Comparison of ENCODE assay signal across 8 cellular contexts in the genomic region with DNA sequence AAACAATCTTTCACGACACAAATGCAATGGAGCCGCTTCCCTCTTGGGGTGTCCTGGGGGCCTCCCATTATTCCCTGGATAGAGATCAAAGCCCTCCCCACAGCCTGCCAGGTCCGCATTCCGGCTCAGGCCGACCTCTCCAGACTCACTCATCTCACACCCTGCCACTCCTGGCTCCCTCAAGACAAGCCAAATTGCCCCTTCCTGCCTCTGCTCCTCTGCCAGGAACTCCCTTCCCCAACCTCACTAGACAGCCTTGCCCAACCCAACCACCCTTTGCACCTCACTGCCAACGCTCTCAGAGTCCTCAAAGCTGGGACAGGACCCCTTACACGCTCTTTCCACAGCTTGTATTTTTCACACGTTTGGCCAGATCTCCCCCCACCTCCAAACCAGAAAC. TPM values are rescaled to one million over a fixed set of nuclear protein-coding genes. Genes with fewer than 3 reads are reported as not detected.
DNase-seq lines count a peak whose midpoint lies in the region; ATAC-seq and TF ChIP-seq lines count a peak whose summit lies in the region.

No MANE protein-coding gene starts in this region.

- H3K4me3 ChIP-seq in body of pancreas (no peak overlapping the region), mesendoderm (ENCODE audit: low read length) (no peak overlapping the region), aorta (ENCODE audit: low read length in 2 of 2) (peak overlapping the region in 1 of 2 donors; percentile 88)

- H3K9ac ChIP-seq in mesendoderm (ENCODE audit: low read length): peak overlapping the region; percentile 50

- no peak for TF ChIP-seq POLR2A in body of pancreas (IDR thresholded peaks at IDR 0.05)

- H2BK5ac ChIP-seq in mesendoderm (ENCODE audit: low read length): no peak overlapping the region

- peaks cover 28% of the 10 kb centered on the region for H3K79me2 ChIP-seq in mesendoderm (ENCODE audit: control insufficient read depth, insufficient read depth, low read length)

- H4K8ac ChIP-seq in mesendoderm (ENCODE audit: low read depth, low read length): no peak overlapping the region

- no peak overlapping the region for H3K18ac ChIP-seq in mesendoderm (ENCODE audit: low read length)

- ATAC-seq in activated T-cell treated with anti-CD3 and anti-CD28 coated beads, Interleukin-2, amount 50 U/mL, for 4 hours: no peak
- ATAC-seq in body of pancreas: no peak
- no peak for ATAC-seq in aorta (ENCODE audit: low FRiP score)

- H3K23ac ChIP-seq in mesendoderm (ENCODE audit: low read length): no peak overlapping the region

- H3K4me1 ChIP-seq in body of pancreas (peaks cover 41% of the 10 kb centered on the region), mesendoderm (ENCODE audit: control insufficient read depth, low read depth, low read length) (peaks cover 10% of the 10 kb centered on the region), aorta (ENCODE audit: control insufficient read depth in 1 of 2, insufficient read depth in 2 of 2, low read length in 2 of 2) (no peaks in the 10 kb centered on the region)

- H3K27ac Mint-ChIP-seq in type B pancreatic cell: peak overlapping the region; percentile 95

- H4K5ac ChIP-seq in mesendoderm (ENCODE audit: low read length): no peak overlapping the region

- peak overlapping the region; percentile 31 for H3K4me2 ChIP-seq in mesendoderm (ENCODE audit: low read length)

- no peaks in the 10 kb centered on the region for H3K36me3 Mint-ChIP-seq in activated T-cell treated with anti-CD3 and anti-CD28 coated beads, Interleukin-2, amount 50 U/mL, for 4 hours (ENCODE audit: insufficient read depth)
- H3K36me3 Mint-ChIP-seq in type B pancreatic cell: peaks cover 4% of the 10 kb centered on the region

- H3K4ac ChIP-seq in mesendoderm (ENCODE audit: low read depth, low read length): no peak overlapping the region

- no peak overlapping the region for H2BK15ac ChIP-seq in mesendoderm (replicated peaks; ENCODE audit: low read depth)

- peak overlapping the region; percentile 99 for H3K4me3 Mint-ChIP-seq in activated T-cell treated with anti-CD3 and anti-CD28 coated beads, Interleukin-2, amount 50 U/mL, for 4 hours
- peak overlapping the region; percentile 98 for H3K4me3 Mint-ChIP-seq in type B pancreatic cell

- H3K36me3 ChIP-seq in body of pancreas (replicated peaks in 1 of 2; ENCODE audit: insufficient read depth in 1 of 2, low read depth in 2 of 2) (no peaks in the 10 kb centered on the region), mesendoderm (ENCODE audit: control insufficient read depth, insufficient read depth, low read length) (no peaks in the 10 kb centered on the region), aorta (ENCODE audit: control insufficient read depth in 1 of 2, insufficient read depth in 2 of 2, low read length in 1 of 2) (no peaks in the 10 kb centered on the region)

- no peak for DNase-seq in activated T-cell treated with anti-CD3 and anti-CD28 coated beads, Interleukin-2, amount 50 U/mL, for 4 hours
- DNase-seq in activated T-cell treated with anti-CD3 and anti-CD28 coated beads for 4 hours (no peak), body of pancreas (no peak), mesendoderm (no peak), type B pancreatic cell (ENCODE audit: extremely low spot score, unreplicated experiment) (no peak), SHP77 treated with DMSO at 0.1 percent for 48 hours (lab: John Stamatoyannopoulos, UW) (no peak), medulla oblongata (ENCODE audit: extremely low spot score) (no peak), aorta (no peak)

- peak overlapping the region; percentile 92 for H3K56ac ChIP-seq in mesendoderm (ENCODE audit: low read length)

- no peaks in the 10 kb centered on the region for H3K9me3 Mint-ChIP-seq in activated T-cell treated with anti-CD3 and anti-CD28 coated beads, Interleukin-2, amount 50 U/mL, for 4 hours
- no peaks in the 10 kb centered on the region for H3K9me3 Mint-ChIP-seq in type B pancreatic cell

- H3K4me1 Mint-ChIP-seq in activated T-cell treated with anti-CD3 and anti-CD28 coated beads, Interleukin-2, amount 50 U/mL, for 4 hours (ENCODE audit: low read depth): peaks cover 31% of the 10 kb centered on the region
- H3K4me1 Mint-ChIP-seq in type B pancreatic cell (ENCODE audit: unreplicated experiment): peaks cover 30% of the 10 kb centered on the region

- H3K27ac ChIP-seq in body of pancreas (peak overlapping the region in 3 of 4 donors; percentile 63 to 81 (median 78)), mesendoderm (ENCODE audit: low read depth, low read length) (no peak overlapping the region), aorta (ENCODE audit: low read depth in 1 of 2, low read length in 2 of 2) (no peak overlapping the region)

- intact Hi-C loops in body of pancreas (cut with DNase I): no loop called here
- intact Hi-C loops in aorta (cut with DNase I): no loop called here

- no peaks in the 10 kb centered on the region for H3K27me3 Mint-ChIP-seq in activated T-cell treated with anti-CD3 and anti-CD28 coated beads, Interleukin-2, amount 50 U/mL, for 4 hours (ENCODE audit: low read depth)
- H3K27me3 Mint-ChIP-seq in type B pancreatic cell: no peaks in the 10 kb centered on the region

- H3K9me3 ChIP-seq in body of pancreas (no peaks in the 10 kb centered on the region), aorta (ENCODE audit: control insufficient read depth, low read length) (no peaks in the 10 kb centered on the region)

- no peak overlapping the region for H2AK5ac ChIP-seq in mesendoderm (ENCODE audit: low read length)

- WGBS in body of pancreas, 2 donors: 18 to 24% methylated on average over 8 of the region's 8 CpGs
- no CpG with 5 or more reads among the region's 8 CpGs for WGBS in mesendoderm (ENCODE audit: extremely low coverage, insufficient coverage, low lambda C conversion rate)
- WGBS in aorta, 2 donors: 20 to 26% methylated on average over 8 of the region's 8 CpGs

- H3K79me1 ChIP-seq in mesendoderm (ENCODE audit: low read length): peaks cover 23% of the 10 kb centered on the region

- H3K27me3 ChIP-seq in body of pancreas (no peaks in the 10 kb centered on the region), mesendoderm (ENCODE audit: insufficient read depth, low read length, poor library complexity) (no peaks in the 10 kb centered on the region), aorta (ENCODE audit: control insufficient read depth in 1 of 2, insufficient read depth in 2 of 2, low read length in 1 of 2) (no peaks in the 10 kb centered on the region)

- H2BK120ac ChIP-seq in mesendoderm (ENCODE audit: low read depth, low read length): no peak overlapping the region

- TF ChIP-seq CTCF in body of pancreas (IDR thresholded peaks at IDR 0.05) (no peak), type B pancreatic cell (conservative IDR thresholded peaks at IDR 0.05) (no peak)

RNA-seq across cellular contexts. Expression of a gene that starts 1.5 kb away (rescaled TPM):
- 100 to 1,000 TPM; 109 to 135 (median 117) TPM for total RNA-seq in activated T-cell treated with anti-CD3 and anti-CD28 coated beads, Interleukin-2, amount 50 U/mL, for 4 hours
- 100 to 1,000 TPM in 1 of 2 donors, 10 to 100 TPM in 1; 56.8 to 100 TPM for total RNA-seq in body of pancreas
- polyA plus RNA-seq in mesendoderm (2013, experiment 1 of 2): 33.9 TPM
- polyA plus RNA-seq in mesendoderm (2013, experiment 2 of 2): 34.1 TPM
- 60.4 and 62.0 TPM in 2 replicates for total RNA-seq in type B pancreatic cell (ENCODE audit: low replicate concordance)
- total RNA-seq in aorta: 10 to 100 TPM; 54.8 to 64.6 TPM
- polyA plus RNA-seq in aorta: 100 to 1,000 TPM in 1 of 2 donors, 10 to 100 TPM in 1; 48.8 to 116 TPM

RNA-seq across cellular contexts. Expression of a gene that starts 20.4 kb away (rescaled TPM):
- 10 to 100 TPM; 64.0 to 71.0 (median 69.1) TPM for total RNA-seq in activated T-cell treated with anti-CD3 and anti-CD28 coated beads, Interleukin-2, amount 50 U/mL, for 4 hours
- total RNA-seq in body of pancreas (1 to 10 TPM; 2.3 to 3.6 TPM), type B pancreatic cell (ENCODE audit: low replicate concordance) (17.9 and 18.1 TPM in 2 replicates), aorta (10 to 100 TPM; 17.3 to 18.3 TPM)
- polyA plus RNA-seq in mesendoderm (2013, experiment 1 of 2): 32.7 TPM
- polyA plus RNA-seq in mesendoderm (2013, experiment 2 of 2): 33.5 TPM
- polyA plus RNA-seq in aorta: 1 to 10 TPM; 5.1 to 6.6 TPM

RNA-seq across cellular contexts. Expression of a gene that starts 21.4 kb away (rescaled TPM):
- total RNA-seq in activated T-cell treated with anti-CD3 and anti-CD28 coated beads, Interleukin-2, amount 50 U/mL, for 4 hours: 1 to 10 TPM; 7.3 to 7.8 (median 7.7) TPM
- total RNA-seq in body of pancreas (10 to 100 TPM; 10.5 to 13.7 TPM), type B pancreatic cell (ENCODE audit: low replicate concordance) (12.1 and 13.9 TPM in 2 replicates), aorta (1 to 10 TPM; 3.3 to 5.5 TPM)
- 6.6 TPM for polyA plus RNA-seq in mesendoderm (2013, experiment 1 of 2)
- polyA plus RNA-seq in mesendoderm (2013, experiment 2 of 2): 6.4 TPM
- 1 to 10 TPM; 1.5 to 5.6 TPM for polyA plus RNA-seq in aorta

RNA-seq across cellular contexts. Expression of a gene that starts 21.4 kb away (rescaled TPM):
- total RNA-seq in activated T-cell treated with anti-CD3 and anti-CD28 coated beads, Interleukin-2, amount 50 U/mL, for 4 hours: 10 to 100 TPM; 37.2 to 40.3 (median 39.4) TPM
- total RNA-seq in body of pancreas (10 to 100 TPM; 37.6 to 67.2 TPM), type B pancreatic cell (ENCODE audit: low replicate concordance) (76.9 and 90.6 TPM in 2 replicates), aorta (10 to 100 TPM; 38.8 to 49.6 TPM)
- polyA plus RNA-seq in mesendoderm (2013, experiment 1 of 2): 31.5 TPM
- 30.6 TPM for polyA plus RNA-seq in mesendoderm (2013, experiment 2 of 2)
- polyA plus RNA-seq in aorta: 10 to 100 TPM; 10.1 to 19.1 TPM

RNA-seq across cellular contexts. Expression of a gene that starts 35.5 kb away (rescaled TPM):
- total RNA-seq in activated T-cell treated with anti-CD3 and anti-CD28 coated beads, Interleukin-2, amount 50 U/mL, for 4 hours: 10 to 100 TPM; 91.5 to 95.0 (median 94.4) TPM
- 10 to 100 TPM; 16.6 to 19.8 TPM for total RNA-seq in body of pancreas
- 28.3 TPM for polyA plus RNA-seq in mesendoderm (2013, experiment 1 of 2)
- polyA plus RNA-seq in mesendoderm (2013, experiment 2 of 2): 27.2 TPM
- total RNA-seq in type B pancreatic cell (ENCODE audit: low replicate concordance): 36.4 and 37.9 TPM in 2 replicates
- total RNA-seq in aorta: 10 to 100 TPM; 27.7 to 29.9 TPM
- polyA plus RNA-seq in aorta: 10 to 100 TPM in 1 of 2 donors, 1 to 10 TPM in 1; 4.8 to 25.6 TPM

Comparison
In these comparisons a context has a peak if more than half of its experiments do, and no peak if none do; other contexts are left out.
1. H3K27ac ChIP-seq: peak in body of pancreas (3 of 4); none in mesendoderm (single experiment) and aorta (0 of 2).